13 cellular contexts compared by ENCODE assay signal in the genomic region with DNA sequence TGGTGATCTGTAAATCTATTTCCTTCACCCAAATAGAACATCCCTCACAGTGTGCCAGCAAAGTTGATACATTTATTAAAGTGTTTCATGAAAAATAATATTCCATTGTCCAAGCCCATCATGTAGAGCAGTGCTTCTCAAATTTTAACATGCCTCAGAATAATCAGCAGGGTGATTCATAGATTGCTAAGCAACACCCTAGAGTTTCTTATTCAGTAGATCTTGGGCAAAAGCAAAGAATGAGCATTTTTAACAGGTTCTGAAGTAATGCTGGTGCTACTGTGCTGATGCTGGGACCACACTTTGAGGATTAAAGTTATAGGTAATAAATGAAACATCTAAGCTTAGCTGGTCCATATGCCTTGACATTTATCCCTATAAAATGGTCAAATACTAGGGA.
"Had no signal": no experiment of that assay in that cellular context is flagged by ENCODE, and none has a peak within 500 bp of the region (broad histone marks: within the 10 kb centered on the region; RNA-seq: fewer than 3 reads in every experiment).

No MANE protein-coding gene starts in this region.

- H3K4me1 ChIP-seq: body of pancreas, lower lobe of right lung, thyroid gland had no signal

- H3K27me3 ChIP-seq: body of pancreas, hepatocyte, neutrophil, thyroid gland had no signal

- DNase-seq: amniotic stem cell; body of pancreas; dorsolateral prefrontal cortex; endodermal cell; left colon; lower lobe of right lung; stimulated activated naive B cell treated with anti-CD40 and anti-IgM and Interleukin-4, amounts not matched to agents 10 μg/mL and 1 μg/mL and 100 μg/mL, for 72 hours; thyroid gland had no signal

- H3K27ac ChIP-seq: body of pancreas, dorsolateral prefrontal cortex, epithelial cell of prostate, hepatocyte, lower lobe of right lung, neutrophil, thyroid gland had no signal

- ATAC-seq: activated CD4-positive, CD25-positive, alpha-beta regulatory T cell treated with anti-CD3 and anti-CD28 coated beads, Interleukin-2, amount 50 U/mL, for 24 hours; body of pancreas; left colon; lower lobe of right lung; natural killer cell treated with Interleukin-12 subunit alpha and Interleukin-12 subunit beta and Interleukin-15 and Interleukin-18, amount 100 ng/mL, for 72 hours; stimulated activated naive B cell treated with anti-CD40 and anti-IgM and Interleukin-4, amounts not matched to agents 10 μg/mL and 1 μg/mL and 100 μg/mL, for 72 hours had no signal

- H3K9me3 ChIP-seq: body of pancreas, lower lobe of right lung, neutrophil, thyroid gland had no signal

- H3K36me3 ChIP-seq: lower lobe of right lung, neutrophil, thyroid gland had no signal

- H3K4me3 ChIP-seq: body of pancreas, dorsolateral prefrontal cortex, hepatocyte, lower lobe of right lung, thyroid gland had no signal
